8 cellular contexts compared by ENCODE assay signal in the genomic region with DNA sequence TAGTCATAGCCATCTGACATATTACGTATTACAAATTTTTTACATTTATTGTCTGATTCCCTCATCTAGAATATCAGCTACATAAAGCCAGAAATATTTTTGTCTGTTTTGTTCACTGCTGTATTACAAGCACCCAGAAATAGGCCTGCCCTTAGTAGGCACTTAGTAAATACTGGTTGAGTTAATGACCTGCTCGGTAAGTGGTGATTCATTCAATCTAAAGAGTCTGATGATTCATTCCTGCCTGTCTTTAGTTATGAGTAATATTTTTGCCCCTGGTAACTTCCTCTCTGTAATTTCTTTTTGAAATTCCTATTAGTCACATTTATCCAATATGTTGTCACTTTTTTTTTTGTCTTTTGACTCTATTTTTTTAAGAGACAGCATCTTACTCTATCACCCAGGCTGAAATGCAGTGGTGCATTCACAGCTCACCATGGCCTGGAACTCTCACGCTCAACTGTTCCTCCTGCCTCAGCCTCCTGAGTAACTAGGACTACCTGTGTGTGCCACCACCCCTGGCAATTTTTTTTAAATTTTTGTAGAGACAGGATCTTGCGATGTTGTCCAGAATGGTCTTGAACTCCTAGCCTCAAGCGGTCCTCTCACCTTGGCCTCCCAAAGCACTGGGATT. TPM values are rescaled to one million over a fixed set of nuclear protein-coding genes. Genes with fewer than 3 reads are reported as not detected.
DNase-seq lines count a peak whose midpoint lies in the region; ATAC-seq, FAIRE-seq and TF ChIP-seq lines count a peak whose summit lies in the region.
"Not testable (repeated sequence)": the region's sequence is repeated elsewhere in the genome, so short reads cannot be mapped to it uniquely, and the experiment has no call there.

No MANE protein-coding gene starts in this region.

- not testable (repeated sequence) for H2BK5ac ChIP-seq in mesenchymal stem cell (ENCODE audit: low read depth, low read length, poor library complexity, severe bottlenecking)

- H3K36me3 Mint-ChIP-seq in astrocyte (ENCODE audit: low read depth, unreplicated experiment); stimulated activated naive CD8-positive, alpha-beta T cell treated with anti-CD3 and anti-CD28 coated beads, Interleukin-15, Interleukin-2, amounts not matched to agents 100 ng/mL and 50 ng/mL, for 24 hours (ENCODE audit: low read depth): not testable (repeated sequence)

- not testable (repeated sequence) for H3K27ac Mint-ChIP-seq in astrocyte (ENCODE audit: unreplicated experiment)
- peak overlapping the region; percentile 87 for H3K27ac Mint-ChIP-seq in stimulated activated naive CD8-positive, alpha-beta T cell treated with anti-CD3 and anti-CD28 coated beads, Interleukin-15, Interleukin-2, amounts not matched to agents 100 ng/mL and 50 ng/mL, for 24 hours

- not testable (repeated sequence) for H3K79me2 ChIP-seq in astrocyte (ENCODE audit: insufficient read depth, low read length)

- not testable (repeated sequence) for H3K27me3 ChIP-seq in astrocyte (ENCODE audit: insufficient read depth, low read length); mesenchymal stem cell (ENCODE audit: control insufficient read depth in 1 of 2, insufficient read depth in 1 of 2, low read length in 2 of 2)

- not testable (repeated sequence) for H3K4me3 Mint-ChIP-seq in astrocyte (ENCODE audit: unreplicated experiment); stimulated activated naive CD8-positive, alpha-beta T cell treated with anti-CD3 and anti-CD28 coated beads, Interleukin-15, Interleukin-2, amounts not matched to agents 100 ng/mL and 50 ng/mL, for 24 hours

- TF ChIP-seq CTCF in astrocyte (IDR thresholded peaks at IDR 0.05; ENCODE audit: insufficient read depth, low read depth, low read length) = not testable (repeated sequence)

- not testable (repeated sequence) for H2BK120ac ChIP-seq in mesenchymal stem cell (ENCODE audit: low read depth, low read length)

- not testable (repeated sequence) for H3K27me3 Mint-ChIP-seq in astrocyte (ENCODE audit: low read depth, unreplicated experiment); stimulated activated naive CD8-positive, alpha-beta T cell treated with anti-CD3 and anti-CD28 coated beads, Interleukin-15, Interleukin-2, amounts not matched to agents 100 ng/mL and 50 ng/mL, for 24 hours

- not testable (repeated sequence) for H3K9me3 Mint-ChIP-seq in astrocyte (ENCODE audit: unreplicated experiment); stimulated activated naive CD8-positive, alpha-beta T cell treated with anti-CD3 and anti-CD28 coated beads, Interleukin-15, Interleukin-2, amounts not matched to agents 100 ng/mL and 50 ng/mL, for 24 hours

- not testable (repeated sequence) for H3K4me1 Mint-ChIP-seq in astrocyte (ENCODE audit: low read depth, unreplicated experiment)
- H3K4me1 Mint-ChIP-seq in stimulated activated naive CD8-positive, alpha-beta T cell treated with anti-CD3 and anti-CD28 coated beads, Interleukin-15, Interleukin-2, amounts not matched to agents 100 ng/mL and 50 ng/mL, for 24 hours (ENCODE audit: low read depth) = peaks cover 12% of the 10 kb centered on the region

- WGBS in mesenchymal stem cell = no CpG with 5 or more reads among the region's 5 CpGs

- FAIRE-seq in HTR-8/SVneo (lab: Jason Lieb, UNC) (peak; percentile 60), astrocyte (lab: Jason Lieb, UNC) (peak; percentile 76)

- H3K36me3 ChIP-seq in astrocyte (ENCODE audit: insufficient read depth, low read length); mesenchymal stem cell (ENCODE audit: control insufficient read depth in 1 of 2, insufficient read depth in 2 of 2, low read depth in 1 of 2, low read length in 2 of 2): not testable (repeated sequence)

- not testable (repeated sequence) for H3K79me1 ChIP-seq in mesenchymal stem cell (replicated peaks; ENCODE audit: low read length, poor library complexity, severe bottlenecking)

- not testable (repeated sequence) for H2BK15ac ChIP-seq in mesenchymal stem cell (ENCODE audit: low read depth, poor library complexity, severe bottlenecking)

- not testable (repeated sequence) for H3K4me2 ChIP-seq in astrocyte (ENCODE audit: low read length); mesenchymal stem cell (ENCODE audit: low read length, poor library complexity, severe bottlenecking)

- not testable (repeated sequence) for DNase-seq in HTR-8/SVneo (ENCODE audit: insufficient read length, low spot score)
- DNase-seq in activated CD4-positive, alpha-beta T cell treated with anti-CD3 and anti-CD28 coated beads, Interleukin-2, amount 50 U/mL, for 48 hours = peak; percentile 2 to 21
- DNase-seq in astrocyte (ENCODE audit: low read depth) (peak; percentile 0), mesenchymal stem cell (peak; percentile 0)

- not testable (repeated sequence) for H3K9me3 ChIP-seq in astrocyte (ENCODE audit: insufficient read depth, low read depth, low read length); mesenchymal stem cell (ENCODE audit: control insufficient read depth, low read length)

- not testable (repeated sequence) for H3K14ac ChIP-seq in mesenchymal stem cell (ENCODE audit: low read length in 2 of 2)

- H3K4ac ChIP-seq in mesenchymal stem cell (ENCODE audit: low read depth in 1 of 2, low read length in 2 of 2) = not testable (repeated sequence)

- ATAC-seq in GM18867 (IDR thresholded peaks at IDR 0.05; ENCODE audit: unreplicated experiment) (peak; percentile 89), GM21723 (IDR thresholded peaks at IDR 0.05; ENCODE audit: unreplicated experiment) (peak; percentile 93), HG03095 (IDR thresholded peaks at IDR 0.05; ENCODE audit: unreplicated experiment) (peak; percentile 83)

- H4K8ac ChIP-seq in mesenchymal stem cell (ENCODE audit: low read length) = not testable (repeated sequence)

- H3K27ac ChIP-seq in astrocyte (ENCODE audit: low read depth, low read length); mesenchymal stem cell (ENCODE audit: low read length, poor library complexity, severe bottlenecking): not testable (repeated sequence)

- H4K91ac ChIP-seq in mesenchymal stem cell (ENCODE audit: low read length) = not testable (repeated sequence)

- not testable (repeated sequence) for H3K18ac ChIP-seq in mesenchymal stem cell (ENCODE audit: low read depth in 1 of 2, low read length in 2 of 2)

- not testable (repeated sequence) for H2BK12ac ChIP-seq in mesenchymal stem cell (ENCODE audit: low read length in 2 of 2)

- not testable (repeated sequence) for H3K23ac ChIP-seq in mesenchymal stem cell (ENCODE audit: low read length in 2 of 2)

- H2AK5ac ChIP-seq in mesenchymal stem cell (ENCODE audit: low read length, severe bottlenecking) = not testable (repeated sequence)

- H2AFZ ChIP-seq in astrocyte (ENCODE audit: low read depth, low read length); mesenchymal stem cell (ENCODE audit: low read depth, low read length): not testable (repeated sequence)

- H3K4me3 ChIP-seq in astrocyte (ENCODE audit: insufficient read depth, low read depth, low read length); mesenchymal stem cell (ENCODE audit: insufficient read depth in 1 of 2, low read depth in 1 of 2, low read length in 2 of 2): not testable (repeated sequence)

- H3K4me1 ChIP-seq in astrocyte (ENCODE audit: insufficient read depth, low read length); mesenchymal stem cell (ENCODE audit: control insufficient read depth, insufficient read depth, low read depth, low read length): not testable (repeated sequence)

- not testable (repeated sequence) for H4K20me1 ChIP-seq in astrocyte (ENCODE audit: insufficient read depth, low read length)

- H3K9ac ChIP-seq in astrocyte (ENCODE audit: low read length); mesenchymal stem cell (ENCODE audit: low read length): not testable (repeated sequence)

RNA-seq across cellular contexts. Expression of a gene that starts 27.4 kb away (rescaled TPM):
- total RNA-seq in astrocyte = 7.4 and 7.5 TPM in 2 replicates
- 2.9 TPM for polyA plus RNA-seq in mesenchymal stem cell (2013, experiment 1 of 2)
- polyA plus RNA-seq in mesenchymal stem cell (2013, experiment 2 of 2) = 2.8 TPM
